In the genomic region with DNA sequence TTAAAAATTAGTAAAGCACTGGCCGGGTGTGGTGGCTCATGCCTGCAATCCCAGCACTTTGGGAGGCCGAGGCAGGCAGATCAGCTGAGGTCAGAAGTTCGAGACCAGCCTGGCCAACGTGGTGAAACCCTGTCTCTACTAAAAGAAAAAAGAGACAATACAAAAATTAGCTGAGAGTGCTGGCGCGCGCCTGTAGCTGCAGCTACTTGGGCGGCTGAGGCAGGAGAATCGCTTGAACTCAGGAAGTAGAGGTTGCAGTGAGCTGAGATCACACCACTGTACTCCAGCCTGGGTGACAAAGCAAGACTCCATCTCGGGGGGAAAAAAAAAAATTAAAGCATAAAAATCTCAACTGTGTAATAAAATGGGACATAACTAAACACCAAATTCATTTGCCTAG, we compare ENCODE assay signal across 8 cellular contexts. TPM values are rescaled to one million over a fixed set of nuclear protein-coding genes. Genes with fewer than 3 reads are reported as not detected.
A peak's percentile ranks its signal among the peaks of the same experiment; 100 is the strongest.
DNase-seq lines count a peak whose midpoint lies in the region; ATAC-seq and TF ChIP-seq lines count a peak whose summit lies in the region.
"Not testable (repeated sequence)": the region's sequence is repeated elsewhere in the genome, so short reads cannot be mapped to it uniquely, and the experiment has no call there.

No MANE protein-coding gene starts in this region.

- not testable (repeated sequence) for H3K14ac ChIP-seq in H9 (ENCODE audit: insufficient read depth, low read length)

- not testable (repeated sequence) for H2BK20ac ChIP-seq in H9 (ENCODE audit: low read depth, low read length, poor library complexity, severe bottlenecking)

- not testable (repeated sequence) for H3T11ph ChIP-seq in H9 (ENCODE audit: low read length)

- intact Hi-C loops in activated CD8-positive, alpha-beta T cell treated with anti-CD3 and anti-CD28 coated beads for 36 hours (cut with micrococcal nuclease): not testable (repeated sequence)

- not testable (repeated sequence) for H4K5ac ChIP-seq in H9 (ENCODE audit: insufficient read length, low read depth, low read length)

- POLR2A ChIA-PET in activated CD8-positive, alpha-beta T cell treated with anti-CD3 and anti-CD28 coated beads for 36 hours (lab: Charles Lee): interaction anchor here (2.1 kb wide), 1 partner anchor 221 kb away, joined by 6 read pairs; no protein-coding TSS in a partner anchor

- not testable (repeated sequence) for H3K27me3 Mint-ChIP-seq in H9 (ENCODE audit: low read depth); activated CD8-positive, alpha-beta T cell treated with anti-CD3 and anti-CD28 coated beads for 36 hours; activated T-helper 17 cell treated with anti-CD3 and anti-CD28 coated beads, Interleukin-2, amount 50 U/mL, for 72 hours; activated naive CD8-positive, alpha-beta T cell treated with anti-CD3 and anti-CD28 coated beads for 36 hours; immature natural killer cell (ENCODE audit: low read depth in 3 of 3)

- 0 out of 2 replicates have a peak overlapping the region, but pooled peaks have one; percentile 3 for H3K27ac ChIP-seq in BLaER1
- H3K27ac ChIP-seq in H9 (ENCODE audit: insufficient read length, low read depth, low read length): not testable (repeated sequence)

- H3K23me2 ChIP-seq in H9 (ENCODE audit: insufficient read length, low read depth, low read length, poor library complexity, severe bottlenecking): not testable (repeated sequence)

- not testable (repeated sequence) for H2AK5ac ChIP-seq in H9 (ENCODE audit: insufficient read length, low read length)

- no CpG with 5 or more reads among the region's 10 CpGs for WGBS in H9 (ENCODE audit: extremely low coverage, insufficient read length, low lambda C conversion rate)

- not testable (repeated sequence) for DNase-seq in H9; activated naive CD8-positive, alpha-beta T cell treated with anti-CD3 and anti-CD28 coated beads for 36 hours
- DNase-seq in T-helper 22 cell (ENCODE audit: low read depth) (peak; percentile 11), immature natural killer cell (peak; percentile 17 to 34 (median 30))
- DNase-seq in activated CD8-positive, alpha-beta T cell treated with anti-CD3 and anti-CD28 coated beads for 36 hours: peak; percentile 65
- DNase-seq in stimulated activated CD4-positive, alpha-beta T cell treated with anti-CD3 and anti-CD28 coated beads, Interleukin-1b, Interleukin-23, amount 100 ng/mL, for 48 hours: peak; percentile 22

- H2BK120ac ChIP-seq in H9 (ENCODE audit: low read depth, low read length, poor library complexity, severe bottlenecking): not testable (repeated sequence)

- not testable (repeated sequence) for H3K23ac ChIP-seq in H9 (ENCODE audit: insufficient read length, low read depth, low read length)

- H2AFZ ChIP-seq in H9 (ENCODE audit: low read length): not testable (repeated sequence)

- peaks cover 83% of the 10 kb centered on the region for H3K4me1 ChIP-seq in BLaER1
- H3K4me1 ChIP-seq in H9 (ENCODE audit: insufficient read depth, low read length): not testable (repeated sequence)

- H3K27ac Mint-ChIP-seq in H9 (peak overlapping the region in 2 of 3 experiments; percentile 52 to 70; a peak in 2 of 7 replicates), immature natural killer cell (peak overlapping the region; percentile 9 to 85 (median 65))
- peak overlapping the region; percentile 85 for H3K27ac Mint-ChIP-seq in activated CD8-positive, alpha-beta T cell treated with anti-CD3 and anti-CD28 coated beads for 36 hours
- peak overlapping the region; percentile 70 for H3K27ac Mint-ChIP-seq in activated T-helper 17 cell treated with anti-CD3 and anti-CD28 coated beads, Interleukin-2, amount 50 U/mL, for 72 hours
- H3K27ac Mint-ChIP-seq in activated naive CD8-positive, alpha-beta T cell treated with anti-CD3 and anti-CD28 coated beads for 36 hours: peak overlapping the region; percentile 72

- H3K36me3 ChIP-seq in BLaER1: peaks cover 62% of the 10 kb centered on the region

- H2BK5ac ChIP-seq in H9 (ENCODE audit: insufficient read length, low read length): not testable (repeated sequence)

- H3K4ac ChIP-seq in H9 (ENCODE audit: low read depth, low read length): not testable (repeated sequence)

- not testable (repeated sequence) for H3K27me3 ChIP-seq in BLaER1; H9 (ENCODE audit: insufficient read depth, low read length)

- not testable (repeated sequence) for H3K9me3 Mint-ChIP-seq in H9; activated CD8-positive, alpha-beta T cell treated with anti-CD3 and anti-CD28 coated beads for 36 hours; activated T-helper 17 cell treated with anti-CD3 and anti-CD28 coated beads, Interleukin-2, amount 50 U/mL, for 72 hours; activated naive CD8-positive, alpha-beta T cell treated with anti-CD3 and anti-CD28 coated beads for 36 hours; immature natural killer cell

- not testable (repeated sequence) for H3K56ac ChIP-seq in H9 (ENCODE audit: insufficient read length, low read depth, low read length)

- H3K4me3 ChIP-seq in BLaER1: not testable (repeated sequence)

- not testable (repeated sequence) for H4K91ac ChIP-seq in H9 (ENCODE audit: insufficient read length, low read depth, low read length)

- H3K79me1 ChIP-seq in H9 (ENCODE audit: insufficient read depth, low read depth, low read length, poor library complexity, severe bottlenecking): not testable (repeated sequence)

- peaks cover 72% of the 10 kb centered on the region; the same call in 1 of the 2 replicates for H3K79me2 ChIP-seq in H9 (ENCODE audit: insufficient read depth, low read length)

- H3K4me1 Mint-ChIP-seq in H9: peaks cover 19 to 42% of the 10 kb centered on the region in 2 experiments
- H3K4me1 Mint-ChIP-seq in activated CD8-positive, alpha-beta T cell treated with anti-CD3 and anti-CD28 coated beads for 36 hours (ENCODE audit: low read depth): peaks cover 71% of the 10 kb centered on the region
- H3K4me1 Mint-ChIP-seq in activated T-helper 17 cell treated with anti-CD3 and anti-CD28 coated beads, Interleukin-2, amount 50 U/mL, for 72 hours: peaks cover 35% of the 10 kb centered on the region
- H3K4me1 Mint-ChIP-seq in activated naive CD8-positive, alpha-beta T cell treated with anti-CD3 and anti-CD28 coated beads for 36 hours: peaks cover 65% of the 10 kb centered on the region
- H3K4me1 Mint-ChIP-seq in immature natural killer cell: peaks cover 72 to 89% of the 10 kb centered on the region in 2 donors

- not testable (repeated sequence) for H3K4me3 Mint-ChIP-seq in H9; activated naive CD8-positive, alpha-beta T cell treated with anti-CD3 and anti-CD28 coated beads for 36 hours
- H3K4me3 Mint-ChIP-seq in activated CD8-positive, alpha-beta T cell treated with anti-CD3 and anti-CD28 coated beads for 36 hours: peak overlapping the region; percentile 44
- H3K4me3 Mint-ChIP-seq in activated T-helper 17 cell treated with anti-CD3 and anti-CD28 coated beads, Interleukin-2, amount 50 U/mL, for 72 hours: peak overlapping the region; percentile 50
- H3K4me3 Mint-ChIP-seq in immature natural killer cell: peak overlapping the region; percentile 47 to 74 (median 59)

- peak; percentile 60 for ATAC-seq in activated CD8-positive, alpha-beta T cell treated with anti-CD3 and anti-CD28 coated beads for 36 hours
- peak; percentile 25 for ATAC-seq in activated T-helper 17 cell treated with anti-CD3 and anti-CD28 coated beads, Interleukin-2, amount 50 U/mL, for 72 hours (replicated peaks)

- H2BK15ac ChIP-seq in H9 (ENCODE audit: low read depth, low read length): not testable (repeated sequence)

- peaks cover 9 to 18% (median 15%) of the 10 kb centered on the region in 3 experiments for H3K36me3 Mint-ChIP-seq in H9 (ENCODE audit: insufficient read depth in 1 of 3, low read depth in 3 of 3)
- H3K36me3 Mint-ChIP-seq in activated CD8-positive, alpha-beta T cell treated with anti-CD3 and anti-CD28 coated beads for 36 hours (ENCODE audit: low read depth): peaks cover 44% of the 10 kb centered on the region
- H3K36me3 Mint-ChIP-seq in activated T-helper 17 cell treated with anti-CD3 and anti-CD28 coated beads, Interleukin-2, amount 50 U/mL, for 72 hours (ENCODE audit: low read depth); immature natural killer cell: not testable (repeated sequence)
- peaks cover 55% of the 10 kb centered on the region for H3K36me3 Mint-ChIP-seq in activated naive CD8-positive, alpha-beta T cell treated with anti-CD3 and anti-CD28 coated beads for 36 hours

- not testable (repeated sequence) for TF ChIP-seq CTCF in H9 (conservative IDR thresholded peaks at IDR 0.05); activated CD8-positive, alpha-beta T cell treated with anti-CD3 and anti-CD28 coated beads for 36 hours (IDR thresholded peaks at IDR 0.05)

- not testable (repeated sequence) for H2BK12ac ChIP-seq in H9 (ENCODE audit: insufficient read length, low read depth, low read length)

- CTCF ChIA-PET in activated CD8-positive, alpha-beta T cell treated with anti-CD3 and anti-CD28 coated beads for 36 hours (lab: Charles Lee): not testable (repeated sequence)

- peaks cover 24% of the 10 kb centered on the region for H3K9me3 ChIP-seq in BLaER1
- H3K9me3 ChIP-seq in H9 (ENCODE audit: control insufficient read depth, low read depth, low read length): not testable (repeated sequence)

- not testable (repeated sequence) for H3K9ac ChIP-seq in BLaER1; H9 (ENCODE audit: extremely low read depth, insufficient read length, low read length)

- not testable (repeated sequence) for H3K4me2 ChIP-seq in BLaER1; H9 (ENCODE audit: insufficient read depth, insufficient read length, low read length)

- H3K18ac ChIP-seq in H9 (ENCODE audit: insufficient read length, low read depth, low read length): not testable (repeated sequence)

- not testable (repeated sequence) for H4K8ac ChIP-seq in H9 (replicated peaks; ENCODE audit: insufficient read length, low read depth, low read length)

- H4K20me1 ChIP-seq in BLaER1: peaks cover 100% of the 10 kb centered on the region
- not testable (repeated sequence) for H4K20me1 ChIP-seq in H9 (ENCODE audit: control insufficient read depth, insufficient read depth, insufficient read length)

RNA-seq across cellular contexts. Expression of gene TBL1XR1, which starts 58.1 kb away (rescaled TPM):
- total RNA-seq in H9 (2021): 170 and 175 TPM in 2 replicates
- 100 to 1,000 TPM; 153 to 158 TPM for total RNA-seq in activated CD8-positive, alpha-beta T cell treated with anti-CD3 and anti-CD28 coated beads for 36 hours
- total RNA-seq in activated T-helper 17 cell treated with anti-CD3 and anti-CD28 coated beads, Interleukin-2, amount 50 U/mL, for 72 hours: 100 to 1,000 TPM; 131 to 180 TPM
- total RNA-seq in activated naive CD8-positive, alpha-beta T cell treated with anti-CD3 and anti-CD28 coated beads for 36 hours: 100 to 1,000 TPM; 204 to 227 TPM
- 10 to 100 TPM; 12.1 to 19.4 (median 13.0) TPM for polyA plus RNA-seq in immature natural killer cell
